Comparison of ENCODE assay signal across 28 cellular contexts in genomic region chr3:123780656-123781055, GRCh38.
DNase-seq lines count a peak whose midpoint lies in the region; ATAC-seq and TF ChIP-seq lines count a peak whose summit lies in the region.
"Had no signal": no experiment of that assay in that cellular context is flagged by ENCODE, and none has a peak within 500 bp of the region (broad histone marks: within the 10 kb centered on the region; RNA-seq: fewer than 3 reads in every experiment).

No MANE protein-coding gene starts in this region.

- ATAC-seq in Panc1 = peak; percentile 9; the same call in 1 of the 2 replicates
- no peak for ATAC-seq in aorta (ENCODE audit: low FRiP score)
- no peak for ATAC-seq in HG02759 (IDR thresholded peaks at IDR 0.05; ENCODE audit: unreplicated experiment)
- ATAC-seq in HG02571 (IDR thresholded peaks at IDR 0.05; ENCODE audit: unreplicated experiment) = no peak
- ATAC-seq: activated CD8-positive, alpha-beta T cell treated with anti-CD3 and anti-CD28 coated beads, Interleukin-2, amount 10 ng/mL, durations not matched to agents 7 days and 5 days; lower lobe of right lung; T-cell had no signal

- no peak for TF ChIP-seq CTCF in Panc1 (IDR thresholded peaks at IDR 0.05)

- H3K4me1 ChIP-seq in Panc1 (ENCODE audit: control insufficient read depth, insufficient read depth, low read length) = no peaks in the 10 kb centered on the region
- H3K4me1 ChIP-seq in aorta (ENCODE audit: control insufficient read depth in 1 of 2, insufficient read depth in 2 of 2, low read length in 2 of 2) = peaks cover 2 to 12% of the 10 kb centered on the region in 2 donors
- H3K4me1 ChIP-seq: parathyroid adenoma had no signal

- CTCF ChIA-PET in activated naive CD4-positive, alpha-beta T cell treated with anti-CD3 and anti-CD28 coated beads for 36 hours (lab: Charles Lee) = no interaction called here
- CTCF ChIA-PET in Panc1 (lab: Charles Lee) = no interaction called here

- DNase-seq in activated naive CD4-positive, alpha-beta T cell treated with anti-CD3 and anti-CD28 coated beads for 36 hours = no peak
- DNase-seq in Panc1 (ENCODE audit: low read depth, low spot score) (no peak), kidney tubule cell (ENCODE audit: low spot score) (peak; percentile 45), aorta (no peak)
- DNase-seq in activated effector memory CD4-positive, alpha-beta T cell treated with Interleukin-2 at 50 U/mL for 16 hours = no peak
- DNase-seq: 8988T; activated CD4-positive, CD25-positive, alpha-beta regulatory T cell treated with anti-CD3 and anti-CD28 coated beads, Interleukin-2, amount 50 U/mL, for 72 hours; activated CD8-positive, alpha-beta T cell treated with anti-CD3 and anti-CD28 coated beads, Interleukin-2, amount 10 ng/mL, durations not matched to agents 7 days and 5 days; activated gamma-delta T cell treated with Interleukin-2 at 50 U/mL for 16 hours; activated T-cell treated with anti-CD3 and anti-CD28 coated beads, Interleukin-2, amount 50 U/mL, for 1 hour; adrenal gland; CD8-positive, alpha-beta memory T cell; glutamatergic neuron; kidney; lower lobe of right lung; NCI-H2081; right lobe of liver; stimulated activated CD4-positive, alpha-beta T cell treated with anti-CD3 and anti-CD28 coated beads, Interleukin-15, amount 100 ng/mL, for 24 hours; T-cell; upper lobe of right lung had no signal

- peaks cover 6% of the 10 kb centered on the region for H3K27me3 Mint-ChIP-seq in activated naive CD4-positive, alpha-beta T cell treated with anti-CD3 and anti-CD28 coated beads, Interleukin-2, amount 50 U/mL, for 24 hours
- peaks cover 6% of the 10 kb centered on the region for H3K27me3 Mint-ChIP-seq in activated naive CD4-positive, alpha-beta T cell treated with anti-CD3 and anti-CD28 coated beads for 36 hours (ENCODE audit: low read depth)
- H3K27me3 Mint-ChIP-seq: dendritic cell treated with granulocyte-macrophage colony-stimulating factor and Interleukin-4, amounts not matched to agents 40 ng/mL and 50 ng/mL, for 4 days; stimulated activated naive CD8-positive, alpha-beta T cell treated with anti-CD3 and anti-CD28 coated beads, Interleukin-15, Interleukin-2, amounts not matched to agents 100 ng/mL and 50 ng/mL, for 24 hours had no signal

- WGBS in aorta, 2 donors = 28 to 34% methylated on average over 6 of the region's 6 CpGs

- POLR2A ChIA-PET in Panc1 (lab: Charles Lee) = no interaction called here

- no peak overlapping the region for H3K4me3 Mint-ChIP-seq in activated naive CD4-positive, alpha-beta T cell treated with anti-CD3 and anti-CD28 coated beads, Interleukin-2, amount 50 U/mL, for 24 hours
- no peak overlapping the region for H3K4me3 Mint-ChIP-seq in activated naive CD4-positive, alpha-beta T cell treated with anti-CD3 and anti-CD28 coated beads for 36 hours
- H3K4me3 Mint-ChIP-seq: activated CD8-positive, alpha-beta T cell treated with anti-CD3 and anti-CD28 coated beads, Interleukin-2, amount 10 ng/mL, durations not matched to agents 7 days and 5 days; CD8-positive, alpha-beta memory T cell; dendritic cell treated with granulocyte-macrophage colony-stimulating factor and Interleukin-4, amounts not matched to agents 40 ng/mL and 50 ng/mL, for 4 days; stimulated activated naive CD8-positive, alpha-beta T cell treated with anti-CD3 and anti-CD28 coated beads, Interleukin-15, Interleukin-2, amounts not matched to agents 100 ng/mL and 50 ng/mL, for 24 hours; T-cell had no signal

- no peaks in the 10 kb centered on the region for H3K4me1 Mint-ChIP-seq in activated naive CD4-positive, alpha-beta T cell treated with anti-CD3 and anti-CD28 coated beads, Interleukin-2, amount 50 U/mL, for 24 hours
- H3K4me1 Mint-ChIP-seq in activated naive CD4-positive, alpha-beta T cell treated with anti-CD3 and anti-CD28 coated beads for 36 hours (ENCODE audit: low read depth) = no peaks in the 10 kb centered on the region
- H3K4me1 Mint-ChIP-seq: CD8-positive, alpha-beta memory T cell; T-cell had no signal

- no peaks in the 10 kb centered on the region for H3K9me3 Mint-ChIP-seq in activated naive CD4-positive, alpha-beta T cell treated with anti-CD3 and anti-CD28 coated beads, Interleukin-2, amount 50 U/mL, for 24 hours
- no peaks in the 10 kb centered on the region for H3K9me3 Mint-ChIP-seq in activated naive CD4-positive, alpha-beta T cell treated with anti-CD3 and anti-CD28 coated beads for 36 hours
- H3K9me3 Mint-ChIP-seq: CD8-positive, alpha-beta memory T cell; dendritic cell treated with granulocyte-macrophage colony-stimulating factor and Interleukin-4, amounts not matched to agents 40 ng/mL and 50 ng/mL, for 4 days; stimulated activated naive CD8-positive, alpha-beta T cell treated with anti-CD3 and anti-CD28 coated beads, Interleukin-15, Interleukin-2, amounts not matched to agents 100 ng/mL and 50 ng/mL, for 24 hours; T-cell had no signal

- in situ Hi-C loops in Panc1 (cut with HindIII; ENCODE audit: low pct_unique_long_range_greater_than_20kb, low sequenced_read_pairs) = no loop called here

- H3K36me3 Mint-ChIP-seq in activated naive CD4-positive, alpha-beta T cell treated with anti-CD3 and anti-CD28 coated beads, Interleukin-2, amount 50 U/mL, for 24 hours = no peaks in the 10 kb centered on the region
- no peaks in the 10 kb centered on the region for H3K36me3 Mint-ChIP-seq in activated naive CD4-positive, alpha-beta T cell treated with anti-CD3 and anti-CD28 coated beads for 36 hours (ENCODE audit: low read depth)
- H3K36me3 Mint-ChIP-seq: CD8-positive, alpha-beta memory T cell; T-cell had no signal

- no peak overlapping the region for H3K27ac ChIP-seq in Panc1 (ENCODE audit: low read length)
- H3K27ac ChIP-seq in aorta (ENCODE audit: low read depth in 1 of 2, low read length in 2 of 2) = peak overlapping the region; percentile 69 to 84
- H3K27ac ChIP-seq: adrenal gland, cardiac muscle cell, HL-60, lower lobe of right lung, parathyroid adenoma, right lobe of liver, upper lobe of right lung had no signal

- H3K9me3 ChIP-seq in Panc1 (ENCODE audit: control insufficient read depth, insufficient read depth, low read depth, low read length) (no peaks in the 10 kb centered on the region), aorta (ENCODE audit: control insufficient read depth, low read length) (no peaks in the 10 kb centered on the region)
- H3K9me3 ChIP-seq: adrenal gland, lower lobe of right lung, right lobe of liver, upper lobe of right lung had no signal

- H3K36me3 ChIP-seq in Panc1 (ENCODE audit: control insufficient read depth, insufficient read depth, low read length) (no peaks in the 10 kb centered on the region), aorta (ENCODE audit: control insufficient read depth in 1 of 2, insufficient read depth in 2 of 2, low read length in 1 of 2) (no peaks in the 10 kb centered on the region)
- H3K36me3 ChIP-seq: adrenal gland, cardiac muscle cell, lower lobe of right lung, upper lobe of right lung had no signal

- no peaks in the 10 kb centered on the region for H3K27me3 ChIP-seq in Panc1 (ENCODE audit: control insufficient read depth, insufficient read depth, low read length)
- no peaks in the 10 kb centered on the region for H3K27me3 ChIP-seq in aorta (ENCODE audit: control insufficient read depth in 1 of 2, insufficient read depth in 2 of 2, low read length in 1 of 2)
- H3K27me3 ChIP-seq: adrenal gland, cardiac muscle cell, right lobe of liver, upper lobe of right lung had no signal

- no TSS peak for BruUV-seq in Panc1 (replicated peaks; lab: Mats Ljungman, UMichigan)

- intact Hi-C loops in activated naive CD4-positive, alpha-beta T cell treated with anti-CD3 and anti-CD28 coated beads for 36 hours (cut with micrococcal nuclease) = no loop called here
- intact Hi-C loops in Panc1 (cut with micrococcal nuclease; ENCODE audit: unreplicated experiment) = no loop called here
- intact Hi-C loops in aorta (cut with DNase I) = no loop called here

- no peak overlapping the region for H3K4me3 ChIP-seq in Panc1 (ENCODE audit: low read depth in 2 of 2, low read length in 2 of 2)
- no peak overlapping the region for H3K4me3 ChIP-seq in aorta (ENCODE audit: low read length in 2 of 2)
- H3K4me3 ChIP-seq: adrenal gland, cardiac muscle cell, lower lobe of right lung, right lobe of liver, upper lobe of right lung had no signal

- H3K27ac Mint-ChIP-seq in activated naive CD4-positive, alpha-beta T cell treated with anti-CD3 and anti-CD28 coated beads, Interleukin-2, amount 50 U/mL, for 24 hours = peak overlapping the region; percentile 14
- no peak overlapping the region for H3K27ac Mint-ChIP-seq in activated naive CD4-positive, alpha-beta T cell treated with anti-CD3 and anti-CD28 coated beads for 36 hours
- H3K27ac Mint-ChIP-seq: activated CD8-positive, alpha-beta T cell treated with anti-CD3 and anti-CD28 coated beads, Interleukin-2, amount 10 ng/mL, durations not matched to agents 7 days and 5 days; CD8-positive, alpha-beta memory T cell; dendritic cell treated with granulocyte-macrophage colony-stimulating factor and Interleukin-4, amounts not matched to agents 40 ng/mL and 50 ng/mL, for 4 days; stimulated activated naive CD8-positive, alpha-beta T cell treated with anti-CD3 and anti-CD28 coated beads, Interleukin-15, Interleukin-2, amounts not matched to agents 100 ng/mL and 50 ng/mL, for 24 hours; T-cell had no signal
